28 cellular contexts compared by ENCODE assay signal in the genomic region with DNA sequence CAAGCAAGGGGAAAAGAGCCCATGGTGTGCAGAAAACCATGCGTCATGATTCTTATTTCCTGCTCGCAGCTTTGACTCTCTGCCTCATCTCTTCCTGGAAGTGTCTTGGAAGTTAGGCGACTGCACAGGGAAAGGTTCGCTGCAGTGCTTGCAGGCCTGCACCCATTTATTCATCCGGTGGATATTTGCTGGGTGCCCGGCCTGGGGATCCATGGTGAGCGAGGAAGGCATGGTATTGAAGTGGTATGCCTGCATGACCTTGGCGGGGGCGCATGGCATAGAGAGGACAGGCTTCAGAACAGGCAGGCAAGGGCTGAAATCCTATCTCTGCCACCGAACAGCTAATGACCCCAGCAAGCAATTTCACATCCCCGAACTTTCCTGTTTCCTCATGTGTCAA. TPM values are rescaled to one million over a fixed set of nuclear protein-coding genes. Genes with fewer than 3 reads are reported as not detected.
"Had no signal": no experiment of that assay in that cellular context is flagged by ENCODE, and none has a peak within 500 bp of the region (broad histone marks: within the 10 kb centered on the region; RNA-seq: fewer than 3 reads in every experiment).

No MANE protein-coding gene starts in this region.

- H3K36me3 ChIP-seq: left ventricle myocardium inferior, ovary, prostate gland, stomach, thoracic aorta, uterus had no signal

- H3K4me3 Mint-ChIP-seq: immature natural killer cell; naive thymus-derived CD4-positive, alpha-beta T cell; natural killer cell treated with Interleukin-12 subunit alpha and Interleukin-12 subunit beta and Interleukin-15 and Interleukin-18, amount 100 ng/mL, for 72 hours; stimulated activated naive B cell treated with anti-CD40 and anti-IgM and Interleukin-4, amounts not matched to agents 10 μg/mL and 1 μg/mL and 100 μg/mL, for 72 hours; type B pancreatic cell had no signal

- ATAC-seq: left colon; mucosa of descending colon; naive thymus-derived CD4-positive, alpha-beta T cell; natural killer cell treated with Interleukin-12 subunit alpha and Interleukin-12 subunit beta and Interleukin-15 and Interleukin-18, amount 100 ng/mL, for 72 hours; right cardiac atrium; stimulated activated naive B cell treated with anti-CD40 and anti-IgM and Interleukin-4, amounts not matched to agents 10 μg/mL and 1 μg/mL and 100 μg/mL, for 72 hours; stimulated activated naive CD8-positive, alpha-beta T cell treated with anti-CD3 and anti-CD28 coated beads, Interleukin-15, Interleukin-2, amounts not matched to agents 100 U/mL and 50 U/mL, for 24 hours had no signal

- H3K9me3 ChIP-seq: left ventricle myocardium inferior, mucosa of descending colon, ovary, prostate gland, stomach, thoracic aorta, tibial nerve, uterus had no signal

- H3K27ac ChIP-seq: left ventricle myocardium inferior, ovary, prostate gland, stomach, thoracic aorta, tibial nerve, uterus had no signal

- DNase-seq: hypothalamus; immature natural killer cell; kidney; left colon; left ventricle myocardium inferior; mesendoderm; midbrain; mucosa of descending colon; naive thymus-derived CD4-positive, alpha-beta T cell; retina; right cardiac atrium; stimulated activated CD4-positive, alpha-beta T cell treated with anti-CD3 and anti-CD28 coated beads, Interleukin-12 subunit alpha, Interleukin-12 subunit beta, amount 100 ng/mL, for 4 hours; stimulated activated CD4-positive, alpha-beta T cell treated with anti-CD3 and anti-CD28 coated beads, Interleukin-15, amount 100 ng/mL, for 24 hours; stimulated activated CD4-positive, alpha-beta T cell treated with anti-CD3 and anti-CD28 coated beads, Interleukin-2, amount 100 ng/mL, for 24 hours; stimulated activated CD4-positive, alpha-beta T cell treated with anti-CD3 and anti-CD28 coated beads, Interleukin-4, amount 100 ng/mL, for 1 hour; stimulated activated naive B cell treated with anti-CD40 and anti-IgM and Interleukin-4, amounts not matched to agents 10 μg/mL and 1 μg/mL and 100 μg/mL, for 72 hours; stimulated activated naive CD8-positive, alpha-beta T cell treated with anti-CD3 and anti-CD28 coated beads, Interleukin-15, Interleukin-2, amounts not matched to agents 100 U/mL and 50 U/mL, for 24 hours; stomach; uterus had no signal

- H3K4me1 Mint-ChIP-seq: immature natural killer cell; stimulated activated naive B cell treated with anti-CD40 and anti-IgM and Interleukin-4, amounts not matched to agents 10 μg/mL and 1 μg/mL and 100 μg/mL, for 72 hours had no signal

- H3K4me3 ChIP-seq: left ventricle myocardium inferior, lung, mucosa of descending colon, ovary, prostate gland, smooth muscle cell, stomach, thoracic aorta, tibial nerve, uterus had no signal

- H3K4me2 ChIP-seq: smooth muscle cell had no signal

- H3K36me3 Mint-ChIP-seq: immature natural killer cell; naive thymus-derived CD4-positive, alpha-beta T cell; natural killer cell treated with Interleukin-12 subunit alpha and Interleukin-12 subunit beta and Interleukin-15 and Interleukin-18, amount 100 ng/mL, for 72 hours; stimulated activated naive B cell treated with anti-CD40 and anti-IgM and Interleukin-4, amounts not matched to agents 10 μg/mL and 1 μg/mL and 100 μg/mL, for 72 hours; type B pancreatic cell had no signal

- H3K4me1 ChIP-seq: prostate gland, uterus had no signal

- H3K27me3 ChIP-seq: ovary, tibial nerve, uterus had no signal

- H3K9me3 Mint-ChIP-seq: naive thymus-derived CD4-positive, alpha-beta T cell; natural killer cell treated with Interleukin-12 subunit alpha and Interleukin-12 subunit beta and Interleukin-15 and Interleukin-18, amount 100 ng/mL, for 72 hours; stimulated activated naive B cell treated with anti-CD40 and anti-IgM and Interleukin-4, amounts not matched to agents 10 μg/mL and 1 μg/mL and 100 μg/mL, for 72 hours; type B pancreatic cell had no signal

- H3K27ac Mint-ChIP-seq: immature natural killer cell; stimulated activated naive B cell treated with anti-CD40 and anti-IgM and Interleukin-4, amounts not matched to agents 10 μg/mL and 1 μg/mL and 100 μg/mL, for 72 hours; type B pancreatic cell had no signal

RNA-seq across cellular contexts. Expression of gene FAM83F, which starts 40.6 kb away (rescaled TPM):
- total RNA-seq: myocyte had no signal
- polyA plus RNA-seq: immature natural killer cell had no signal
